1 cellular context compared by ENCODE assay signal in the genomic region with DNA sequence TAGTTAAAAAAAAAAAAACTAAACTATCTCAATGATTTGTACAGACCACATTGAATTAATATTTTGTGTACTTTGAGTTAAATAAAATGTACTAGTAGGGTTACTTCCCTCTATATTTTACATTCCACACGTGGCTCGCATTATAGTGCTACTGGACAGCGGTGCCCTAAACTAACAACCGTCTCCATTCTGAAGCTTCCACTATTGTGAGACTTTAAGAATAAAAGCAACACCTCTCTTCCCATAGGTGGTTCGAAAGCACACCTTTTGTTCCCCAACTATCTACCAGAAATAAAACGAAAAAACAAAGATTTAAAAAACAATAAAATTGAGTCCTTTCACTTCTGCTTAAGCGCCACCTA.
TF ChIP-seq lines count a peak whose summit lies in the region.

No MANE protein-coding gene starts in this region.

TF ChIP-seq in endothelial cell of umbilical vein, 7 proteins besides CTCF, POLR2A, EP300 and RAD21 (continued from another document):
- TF ChIP-seq POLR2AphosphoS5 (IDR thresholded peaks at IDR 0.05; ENCODE audit: insufficient read depth, low read depth, low read length) (no peak), FOS (IDR thresholded peaks at IDR 0.05; ENCODE audit: borderline replicate concordance, insufficient read depth, low read length) (no peak), MYC (IDR thresholded peaks at IDR 0.05; ENCODE audit: low read depth, low read length) (no peak), JUN (IDR thresholded peaks at IDR 0.05; ENCODE audit: borderline replicate concordance, insufficient read depth, insufficient read length, low read depth) (no peak), MAX (IDR thresholded peaks at IDR 0.05; ENCODE audit: insufficient read depth, insufficient read length) (no peak)
